ENCODE assay signal across 10 cellular contexts in genomic region chr12:116538076-116538591, GRCh38.
DNase-seq lines count a peak whose midpoint lies in the region; ATAC-seq, FAIRE-seq and TF ChIP-seq lines count a peak whose summit lies in the region.
"Had no signal": no experiment of that assay in that cellular context is flagged by ENCODE, and none has a peak within 500 bp of the region (broad histone marks: within the 10 kb centered on the region; RNA-seq: fewer than 3 reads in every experiment).

No MANE protein-coding gene starts in this region.

- ATAC-seq in GM18517 (IDR thresholded peaks at IDR 0.05; ENCODE audit: unreplicated experiment) (peak; percentile 79), GM21619 (IDR thresholded peaks at IDR 0.05; ENCODE audit: unreplicated experiment) (peak; percentile 53), HG03520 (IDR thresholded peaks at IDR 0.05; ENCODE audit: unreplicated experiment) (peak; percentile 55)

- no peak for FAIRE-seq in D721Med (lab: Jason Lieb, UNC)

- no peaks in the 10 kb centered on the region for H3K9me3 ChIP-seq in muscle layer of duodenum (ENCODE audit: control insufficient read depth in 1 of 2, low read length in 2 of 2)

- TF ChIP-seq CTCF in D721Med (IDR thresholded peaks at IDR 0.05; ENCODE audit: insufficient read depth, missing control alignments): no peak

- no peaks in the 10 kb centered on the region for H3K36me3 ChIP-seq in muscle layer of duodenum (ENCODE audit: control insufficient read depth in 1 of 2, insufficient read depth in 2 of 2, low read length in 2 of 2)

- H3K27me3 ChIP-seq in muscle layer of duodenum (ENCODE audit: low read depth, low read length): no peaks in the 10 kb centered on the region

- H3K27ac ChIP-seq in muscle layer of duodenum (ENCODE audit: low read length): peak overlapping the region; percentile 31

- H3K4me1 ChIP-seq in muscle layer of duodenum (ENCODE audit: control insufficient read depth in 1 of 2, insufficient read depth in 2 of 2, low read length in 2 of 2): peaks cover 10 to 29% of the 10 kb centered on the region in 2 donors

- no peak overlapping the region for H3K4me3 ChIP-seq in muscle layer of duodenum (ENCODE audit: low read depth in 1 of 2, low read length in 2 of 2)

- DNase-seq in NCI-H446 treated with DMSO at 0.1 percent for 48 hours (lab: John Stamatoyannopoulos, UW) (no peak), D721Med (ENCODE audit: insufficient read length, low spot score) (no peak), KG1 (lab: John Stamatoyannopoulos, UW) (no peak)
- DNase-seq in stimulated activated CD4-positive, alpha-beta T cell treated with anti-CD3 and anti-CD28 coated beads, Interleukin-2, amount 100 ng/mL, for 48 hours: no peak
- DNase-seq: nucleus accumbens; stimulated activated naive CD4-positive, alpha-beta T cell treated with Interleukin-2 at 50 U/mL for 16 hours had no signal
